ENCODE assay signal across 15 cellular contexts in genomic region chr7:156397249-156397648, GRCh38.
A peak's percentile ranks its signal among the peaks of the same experiment; 100 is the strongest.
DNase-seq lines count a peak whose midpoint lies in the region; ATAC-seq and TF ChIP-seq lines count a peak whose summit lies in the region.
"Had no signal": no experiment of that assay in that cellular context is flagged by ENCODE, and none has a peak within 500 bp of the region (broad histone marks: within the 10 kb centered on the region; RNA-seq: fewer than 3 reads in every experiment).

No MANE protein-coding gene starts in this region.

- peak; percentile 5 for DNase-seq in DMS79 (lab: John Stamatoyannopoulos, UW)
- DNase-seq in H9, result no peak
- peak; percentile 57 for DNase-seq in NCI-H2227 treated with DMSO at 0.1 percent for 48 hours (lab: John Stamatoyannopoulos, UW)
- no peak for DNase-seq in immature natural killer cell
- DNase-seq in activated effector memory CD4-positive, alpha-beta T cell treated with Interleukin-2 at 50 U/mL for 16 hours, result no peak
- DNase-seq: BE2C; CD4-positive, alpha-beta memory T cell; DND-41; GDM1; HCEC 1CT; HFFc6 had no signal

- H3F3A ChIP-seq in neural cell (ENCODE audit: insufficient read depth, low read length, poor library complexity, severe bottlenecking), result no peaks in the 10 kb centered on the region

- H3K4me3 Mint-ChIP-seq in H9 (no peak overlapping the region), immature natural killer cell (no peak overlapping the region)
- H3K4me3 Mint-ChIP-seq: CD4-positive, alpha-beta memory T cell; HFFc6 had no signal

- H3K27ac Mint-ChIP-seq in H9 (no peak overlapping the region), immature natural killer cell (no peak overlapping the region)
- H3K27ac Mint-ChIP-seq: CD4-positive, alpha-beta memory T cell; HFFc6 had no signal

- H3K9ac ChIP-seq in H9 (ENCODE audit: extremely low read depth, insufficient read length, low read length) (no peak overlapping the region), neural cell (ENCODE audit: low read length) (peak overlapping the region; percentile 30)

- no peak overlapping the region for H3T11ph ChIP-seq in H9 (ENCODE audit: low read length)

- no peaks in the 10 kb centered on the region for H3K79me2 ChIP-seq in H9 (ENCODE audit: insufficient read depth, low read length)
- no peaks in the 10 kb centered on the region for H3K79me2 ChIP-seq in neural cell (replicated peaks; ENCODE audit: insufficient read depth, low read length)

- WGBS in H9 (ENCODE audit: extremely low coverage, insufficient read length, low lambda C conversion rate), result no CpG with 5 or more reads among the region's 19 CpGs

- no peak for TF ChIP-seq CTCF in H9 (conservative IDR thresholded peaks at IDR 0.05)
- no peak for TF ChIP-seq CTCF in neural cell (IDR thresholded peaks at IDR 0.05; ENCODE audit: poor library complexity, severe bottlenecking)

- H3K9me3 ChIP-seq in H9 (ENCODE audit: control insufficient read depth, low read depth, low read length), result no peaks in the 10 kb centered on the region
- H3K9me3 ChIP-seq in neural cell (ENCODE audit: low read length), result no peaks in the 10 kb centered on the region
- H3K9me3 ChIP-seq: BE2C had no signal

- no peak overlapping the region for H2AFZ ChIP-seq in H9 (ENCODE audit: low read length)
- no peak overlapping the region for H2AFZ ChIP-seq in neural cell (ENCODE audit: low read depth, low read length)

- TF ChIP-seq RAD21 in neural cell (conservative IDR thresholded peaks at IDR 0.05), result peak; percentile 38

- H3K14ac ChIP-seq in H9 (ENCODE audit: insufficient read depth, low read length), result no peak overlapping the region

- H2BK20ac ChIP-seq in H9 (ENCODE audit: low read depth, low read length, poor library complexity, severe bottlenecking), result no peak overlapping the region

- no peak overlapping the region for H3K4me2 ChIP-seq in H9 (ENCODE audit: insufficient read depth, insufficient read length, low read length)
- H3K4me2 ChIP-seq in neural cell (ENCODE audit: low read length), result peak overlapping the region; percentile 6

- H3K36me3 Mint-ChIP-seq in H9 (ENCODE audit: insufficient read depth in 1 of 3, low read depth in 3 of 3), result no peaks in the 10 kb centered on the region
- H3K36me3 Mint-ChIP-seq in immature natural killer cell, result no peaks in the 10 kb centered on the region
- H3K36me3 Mint-ChIP-seq: CD4-positive, alpha-beta memory T cell had no signal

- no peaks in the 10 kb centered on the region for H3K36me3 ChIP-seq in neural cell (ENCODE audit: insufficient read depth, low read length)
- H3K36me3 ChIP-seq: BE2C had no signal

- H4K20me1 ChIP-seq in H9 (ENCODE audit: control insufficient read depth, insufficient read depth, insufficient read length) (no peaks in the 10 kb centered on the region), neural cell (ENCODE audit: insufficient read depth) (no peaks in the 10 kb centered on the region)

- no peak overlapping the region for H4K8ac ChIP-seq in H9 (replicated peaks; ENCODE audit: insufficient read length, low read depth, low read length)

- H3K9me3 Mint-ChIP-seq in H9 (no peaks in the 10 kb centered on the region), immature natural killer cell (no peaks in the 10 kb centered on the region)

- ATAC-seq in GM21423 (IDR thresholded peaks at IDR 0.05; ENCODE audit: unreplicated experiment), result no peak
- ATAC-seq: HepG2 had no signal

- H2BK5ac ChIP-seq in H9 (ENCODE audit: insufficient read length, low read length), result no peak overlapping the region

- no peaks in the 10 kb centered on the region for H3K23me2 ChIP-seq in H9 (ENCODE audit: insufficient read length, low read depth, low read length, poor library complexity, severe bottlenecking)

- H2AK5ac ChIP-seq in H9 (ENCODE audit: insufficient read length, low read length), result no peak overlapping the region

- H3K4ac ChIP-seq in H9 (ENCODE audit: low read depth, low read length), result no peak overlapping the region

- no peaks in the 10 kb centered on the region for H3K79me1 ChIP-seq in H9 (ENCODE audit: insufficient read depth, low read depth, low read length, poor library complexity, severe bottlenecking)

- H3K4me1 ChIP-seq in H9 (ENCODE audit: insufficient read depth, low read length), result no peaks in the 10 kb centered on the region
- H3K4me1 ChIP-seq: BE2C had no signal

- H3K4me1 Mint-ChIP-seq in H9 (peaks cover 0 to 4% of the 10 kb centered on the region in 2 experiments; a peak in 2 of 4 replicates), immature natural killer cell (no peaks in the 10 kb centered on the region)
- H3K4me1 Mint-ChIP-seq: CD4-positive, alpha-beta memory T cell had no signal

- H4K91ac ChIP-seq in H9 (ENCODE audit: insufficient read length, low read depth, low read length), result no peak overlapping the region

- no peak overlapping the region for H3K56ac ChIP-seq in H9 (ENCODE audit: insufficient read length, low read depth, low read length)

- no peaks in the 10 kb centered on the region for H3K9me2 ChIP-seq in neural cell (ENCODE audit: insufficient read depth, low read length)

- H3K23ac ChIP-seq in H9 (ENCODE audit: insufficient read length, low read depth, low read length), result no peak overlapping the region

- H3K27ac ChIP-seq in H9 (ENCODE audit: insufficient read length, low read depth, low read length) (no peak overlapping the region), neural cell (ENCODE audit: low read length) (peak overlapping the region; percentile 74)
- H3K27ac ChIP-seq: C4-2B had no signal

- no peak overlapping the region for H2BK15ac ChIP-seq in H9 (ENCODE audit: low read depth, low read length)

- peaks cover 5% of the 10 kb centered on the region for H3K27me3 Mint-ChIP-seq in H9 (ENCODE audit: low read depth)
- H3K27me3 Mint-ChIP-seq in immature natural killer cell (ENCODE audit: low read depth in 3 of 3), result peaks cover 0 to 6% (median 2%) of the 10 kb centered on the region in 3 donors

- peak overlapping the region; percentile 56 for H3K4me3 ChIP-seq in neural cell (ENCODE audit: low read length)

- no peak overlapping the region for H2BK12ac ChIP-seq in H9 (ENCODE audit: insufficient read length, low read depth, low read length)

- H3K18ac ChIP-seq in H9 (ENCODE audit: insufficient read length, low read depth, low read length), result peak overlapping the region; percentile 11

- no peak overlapping the region for H2BK120ac ChIP-seq in H9 (ENCODE audit: low read depth, low read length, poor library complexity, severe bottlenecking)

- H4K5ac ChIP-seq in H9 (ENCODE audit: insufficient read length, low read depth, low read length), result no peak overlapping the region

- no peaks in the 10 kb centered on the region for H3K27me3 ChIP-seq in H9 (ENCODE audit: insufficient read depth, low read length)
- no peaks in the 10 kb centered on the region for H3K27me3 ChIP-seq in neural cell (ENCODE audit: insufficient read depth, low read depth, low read length)

- TF ChIP-seq EP300 in neural cell (conservative IDR thresholded peaks at IDR 0.05; ENCODE audit: poor library complexity, severe bottlenecking), result peak; percentile 98

TF ChIP-seq in neural cell, 6 proteins besides CTCF, POLR2A, EP300 and RAD21:
- no peak for TF ChIP-seq EZH2 (IDR thresholded peaks at IDR 0.05; ENCODE audit: borderline replicate concordance, insufficient read depth, low read length, poor library complexity, severe bottlenecking)
- peak; percentile 87 for TF ChIP-seq REST (IDR thresholded peaks at IDR 0.05; ENCODE audit: borderline replicate concordance)
- TF ChIP-seq POLR2AphosphoS5 (IDR thresholded peaks at IDR 0.05), result peak; percentile 97
- TF ChIP-seq TAF1 (IDR thresholded peaks at IDR 0.05; ENCODE audit: low read depth), result no peak
- peak; percentile 72 for TF ChIP-seq MXI1 (conservative IDR thresholded peaks at IDR 0.05; ENCODE audit: poor library complexity, severe bottlenecking)
- no peak for TF ChIP-seq SMC3 (conservative IDR thresholded peaks at IDR 0.05; ENCODE audit: poor library complexity)

Comparison
In these comparisons a context has a peak if more than half of its experiments do, and no peak if none do; other contexts are left out.
1. DNase-seq: peak in DMS79 (single experiment) and NCI-H2227 treated with DMSO at 0.1 percent for 48 hours (single experiment); none in H9 (single experiment), immature natural killer cell (0 of 3) and activated effector memory CD4-positive, alpha-beta T cell treated with Interleukin-2 at 50 U/mL for 16 hours (single experiment).